Comparison of ENCODE assay signal across 8 cellular contexts in the genomic region with DNA sequence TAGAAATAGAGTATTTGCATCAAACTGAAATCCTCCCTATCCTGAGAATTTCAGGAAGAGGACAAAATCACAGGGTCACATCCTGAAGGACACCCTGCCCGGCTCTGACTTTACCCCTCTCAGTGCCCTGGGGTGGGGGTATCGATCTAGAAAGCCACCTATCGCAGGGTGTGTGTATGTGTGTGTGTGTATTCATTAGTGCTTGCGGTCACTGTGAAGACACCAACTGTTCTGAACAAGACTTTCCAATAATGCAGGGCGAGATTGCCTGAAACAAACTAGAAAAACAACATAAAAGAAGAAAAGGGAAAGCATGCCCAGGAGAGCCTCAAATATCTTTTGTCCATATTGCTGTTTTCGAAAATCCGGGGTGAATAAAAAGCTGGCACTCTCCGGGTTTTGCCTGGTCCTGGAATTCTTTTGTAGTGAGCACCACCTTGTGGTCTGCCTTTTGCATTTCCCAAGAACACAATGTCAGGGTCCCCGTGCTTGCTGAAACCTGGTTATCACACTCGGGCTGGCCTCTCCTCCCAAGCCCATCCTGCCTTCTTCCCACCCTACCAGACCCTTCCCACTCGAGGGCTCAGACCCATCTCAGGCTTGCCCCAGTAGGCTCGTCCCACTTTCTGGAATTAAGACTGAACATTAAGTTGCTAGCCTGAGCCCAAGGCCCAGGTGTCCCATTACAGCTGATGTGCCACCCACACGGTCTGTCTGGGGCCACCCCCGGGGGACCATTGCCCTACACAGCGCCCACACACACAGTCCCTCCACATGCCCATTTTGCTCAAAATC. TPM values are rescaled to one million over a fixed set of nuclear protein-coding genes. Genes with fewer than 3 reads are reported as not detected.
DNase-seq lines count a peak whose midpoint lies in the region; ATAC-seq and TF ChIP-seq lines count a peak whose summit lies in the region.

No MANE protein-coding gene starts in this region.

- H3K4me1 ChIP-seq in neuron (ENCODE audit: insufficient read depth, low read length): peaks cover 12% of the 10 kb centered on the region

- H3K36me3 Mint-ChIP-seq in activated CD4-positive, alpha-beta T cell treated with anti-CD3 and anti-CD28 coated beads, Interleukin-2, amount 10 ng/mL, durations not matched to agents 24 days and 14 days (ENCODE audit: low read depth): no peaks in the 10 kb centered on the region

- no peaks in the 10 kb centered on the region for H3K27me3 ChIP-seq in neuron (ENCODE audit: insufficient read depth, low read length)

- no peaks in the 10 kb centered on the region for H3K9me3 ChIP-seq in neuron (ENCODE audit: low read length)

- H3K4me3 ChIP-seq in fibroblast of the aortic adventitia (ENCODE audit: low read depth, low read length) (no peak overlapping the region), neuron (ENCODE audit: low read length) (no peak overlapping the region)

- peak overlapping the region; percentile 10 for H2AFZ ChIP-seq in neuron (ENCODE audit: low read depth, low read length)

- H3K27ac Mint-ChIP-seq in activated CD4-positive, alpha-beta T cell treated with anti-CD3 and anti-CD28 coated beads, Interleukin-2, amount 10 ng/mL, durations not matched to agents 24 days and 14 days: no peak overlapping the region

- TF ChIP-seq CTCF in fibroblast of the aortic adventitia (IDR thresholded peaks at IDR 0.05; ENCODE audit: insufficient read depth, low read length): peak; percentile 69

- peak; percentile 27 for DNase-seq in activated CD4-positive, alpha-beta T cell treated with anti-CD3 and anti-CD28 coated beads for 48 hours
- no peak for DNase-seq in activated CD4-positive, alpha-beta T cell treated with anti-CD3 and anti-CD28 coated beads, Interleukin-2, amount 10 ng/mL, durations not matched to agents 24 days and 14 days
- peak; percentile 36 for DNase-seq in NCI-H1092 (lab: John Stamatoyannopoulos, UW)
- DNase-seq in SW480 (ENCODE audit: low spot score): peak; percentile 54
- peak; percentile 89 for DNase-seq in fibroblast of the aortic adventitia (ENCODE audit: low read depth)
- DNase-seq in COR-L47 (lab: John Stamatoyannopoulos, UW): no peak

- H3K4me1 Mint-ChIP-seq in activated CD4-positive, alpha-beta T cell treated with anti-CD3 and anti-CD28 coated beads, Interleukin-2, amount 10 ng/mL, durations not matched to agents 24 days and 14 days: peaks cover 16% of the 10 kb centered on the region

- no peaks in the 10 kb centered on the region for H3K9me3 Mint-ChIP-seq in activated CD4-positive, alpha-beta T cell treated with anti-CD3 and anti-CD28 coated beads, Interleukin-2, amount 10 ng/mL, durations not matched to agents 24 days and 14 days

- H3K36me3 ChIP-seq in neuron (ENCODE audit: insufficient read depth, low read length): no peaks in the 10 kb centered on the region

- intact Hi-C loops in activated CD4-positive, alpha-beta T cell treated with anti-CD3 and anti-CD28 coated beads, Interleukin-2, amount 10 ng/mL, durations not matched to agents 24 days and 14 days (cut with micrococcal nuclease): no loop called here

- H3K27me3 Mint-ChIP-seq in activated CD4-positive, alpha-beta T cell treated with anti-CD3 and anti-CD28 coated beads, Interleukin-2, amount 10 ng/mL, durations not matched to agents 24 days and 14 days: no peaks in the 10 kb centered on the region

- ATAC-seq in GM21737 (IDR thresholded peaks at IDR 0.05; ENCODE audit: unreplicated experiment): no peak

- no peak overlapping the region for H3K4me3 Mint-ChIP-seq in activated CD4-positive, alpha-beta T cell treated with anti-CD3 and anti-CD28 coated beads, Interleukin-2, amount 10 ng/mL, durations not matched to agents 24 days and 14 days

RNA-seq across cellular contexts. Expression of a gene that starts 25.0 kb away (rescaled TPM):
- total RNA-seq in activated CD4-positive, alpha-beta T cell treated with anti-CD3 and anti-CD28 coated beads, Interleukin-2, amount 10 ng/mL, durations not matched to agents 24 days and 14 days: 60.1 and 67.5 TPM in 2 replicates
- total RNA-seq in fibroblast of the aortic adventitia (ENCODE audit: low replicate concordance): 31.0 and 123 TPM in 2 replicates

Comparison
In these comparisons a context has a peak if more than half of its experiments do, and no peak if none do; other contexts are left out.
1. DNase-seq: peak in activated CD4-positive, alpha-beta T cell treated with anti-CD3 and anti-CD28 coated beads for 48 hours (single experiment), NCI-H1092 (single experiment), SW480 (single experiment) and fibroblast of the aortic adventitia (single experiment); none in activated CD4-positive, alpha-beta T cell treated with anti-CD3 and anti-CD28 coated beads, Interleukin-2, amount 10 ng/mL, durations not matched to agents 24 days and 14 days (single experiment) and COR-L47 (single experiment).